In genomic region chr6:24606200-24606599, GRCh38 we compare ENCODE assay signal across 29 cellular contexts.
"Had no signal": no experiment of that assay in that cellular context is flagged by ENCODE, and none has a peak within 500 bp of the region (broad histone marks: within the 10 kb centered on the region; RNA-seq: fewer than 3 reads in every experiment).

No MANE protein-coding gene starts in this region.

- H3K4me1 Mint-ChIP-seq: activated B cell treated with CpG ODN at 0.5 μM for 24 hours; activated T-helper 17 cell treated with anti-CD3 and anti-CD28 coated beads, Interleukin-2, amount 50 U/mL, for 72 hours; T-helper 17 cell had no signal

- H3K27me3 ChIP-seq: brain microvascular endothelial cell, esophagus squamous epithelium had no signal

- H3K4me3 ChIP-seq: esophagus squamous epithelium had no signal

- H3K27ac Mint-ChIP-seq: activated B cell treated with CpG ODN at 0.5 μM for 24 hours; activated CD8-positive, alpha-beta T cell treated with anti-CD3 and anti-CD28 coated beads for 36 hours; activated naive CD8-positive, alpha-beta T cell; activated T-helper 17 cell treated with anti-CD3 and anti-CD28 coated beads, Interleukin-2, amount 50 U/mL, for 72 hours; effector memory CD8-positive, alpha-beta T cell; T-helper 17 cell; T-helper 2 cell treated with Interferon-gamma antibody and Interleukin-4, amounts not matched to agents 5 μg/mL and 100 μg/mL, for 36 hours had no signal

- H3K27me3 Mint-ChIP-seq: activated B cell treated with CpG ODN at 0.5 μM for 24 hours; activated CD8-positive, alpha-beta T cell treated with anti-CD3 and anti-CD28 coated beads for 36 hours; activated naive CD8-positive, alpha-beta T cell had no signal

- H3K4me3 Mint-ChIP-seq: activated B cell treated with CpG ODN at 0.5 μM for 24 hours; activated CD8-positive, alpha-beta T cell treated with anti-CD3 and anti-CD28 coated beads for 36 hours; activated naive CD8-positive, alpha-beta T cell; activated T-cell treated with anti-CD3 and anti-CD28 coated beads, Interleukin-2, amount 50 U/mL, for 4 hours; activated T-helper 17 cell treated with anti-CD3 and anti-CD28 coated beads, Interleukin-2, amount 50 U/mL, for 72 hours; effector memory CD8-positive, alpha-beta T cell; T-helper 17 cell; T-helper 2 cell treated with Interferon-gamma antibody and Interleukin-4, amounts not matched to agents 5 μg/mL and 100 μg/mL, for 36 hours had no signal

- H3K9me3 ChIP-seq: esophagus squamous epithelium had no signal

- H3K36me3 ChIP-seq: brain microvascular endothelial cell, esophagus squamous epithelium, WERI-Rb-1 had no signal

- H3K9me3 Mint-ChIP-seq: activated B cell treated with CpG ODN at 0.5 μM for 24 hours; activated CD8-positive, alpha-beta T cell treated with anti-CD3 and anti-CD28 coated beads for 36 hours; activated T-cell treated with anti-CD3 and anti-CD28 coated beads, Interleukin-2, amount 50 U/mL, for 4 hours; activated T-helper 17 cell treated with anti-CD3 and anti-CD28 coated beads, Interleukin-2, amount 50 U/mL, for 72 hours; effector memory CD8-positive, alpha-beta T cell; T-helper 2 cell treated with Interferon-gamma antibody and Interleukin-4, amounts not matched to agents 5 μg/mL and 100 μg/mL, for 36 hours had no signal

- DNase-seq: activated B cell treated with CpG ODN at 0.5 μM for 24 hours; activated CD4-positive, alpha-beta T cell treated with anti-CD3 and anti-CD28 coated beads for 48 hours; activated CD4-positive, alpha-beta T cell treated with anti-CD3 and anti-CD28 coated beads, Interleukin-2, amount 50 U/mL, for 1 hour; activated CD4-positive, alpha-beta T cell treated with anti-CD3 and anti-CD28 coated beads, Interleukin-2, amount 50 U/mL, for 48 hours; activated CD8-positive, alpha-beta memory T cell treated with anti-CD3 and anti-CD28 coated beads for 24 hours; activated CD8-positive, alpha-beta T cell treated with anti-CD3 and anti-CD28 coated beads for 36 hours; activated effector memory CD4-positive, alpha-beta T cell treated with Interleukin-2 at 50 U/mL for 16 hours; activated gamma-delta T cell treated with Interleukin-2 at 50 U/mL for 16 hours; activated naive CD4-positive, alpha-beta T cell treated with anti-CD3 and anti-CD28 coated beads, Interleukin-2, amount 50 U/mL, for 16 hours; activated naive CD4-positive, alpha-beta T cell treated with Interleukin-2 at 50 U/mL for 16 hours; activated T-cell treated with anti-CD3 and anti-CD28 coated beads, Interleukin-2, amount 50 U/mL, for 4 hours; amniotic stem cell; anterior cingulate cortex; brain microvascular endothelial cell; cortex of kidney; dermis blood vessel endothelial cell; effector CD4-positive, alpha-beta T cell; effector memory CD8-positive, alpha-beta T cell; erythroblast; esophagus squamous epithelium; head of caudate nucleus; T-helper 1 cell; T-helper 17 cell; T1000; WERI-Rb-1 had no signal

- H3K4me1 ChIP-seq: esophagus squamous epithelium had no signal

- H3K27ac ChIP-seq: brain microvascular endothelial cell, esophagus squamous epithelium, WERI-Rb-1 had no signal

- H3K36me3 Mint-ChIP-seq: activated naive CD8-positive, alpha-beta T cell had no signal

- ATAC-seq: activated CD4-positive, CD25-positive, alpha-beta regulatory T cell treated with anti-CD3 and anti-CD28 coated beads, Interleukin-2, amount 50 U/mL, for 24 hours; activated CD8-positive, alpha-beta T cell treated with anti-CD3 and anti-CD28 coated beads for 36 hours; activated T-cell treated with anti-CD3 and anti-CD28 coated beads, Interleukin-2, amount 50 U/mL, for 4 hours; activated T-helper 17 cell treated with anti-CD3 and anti-CD28 coated beads, Interleukin-2, amount 50 U/mL, for 72 hours; effector memory CD8-positive, alpha-beta T cell; T-helper 17 cell had no signal
